ENCODE assay signal across 11 cellular contexts in the genomic region with DNA sequence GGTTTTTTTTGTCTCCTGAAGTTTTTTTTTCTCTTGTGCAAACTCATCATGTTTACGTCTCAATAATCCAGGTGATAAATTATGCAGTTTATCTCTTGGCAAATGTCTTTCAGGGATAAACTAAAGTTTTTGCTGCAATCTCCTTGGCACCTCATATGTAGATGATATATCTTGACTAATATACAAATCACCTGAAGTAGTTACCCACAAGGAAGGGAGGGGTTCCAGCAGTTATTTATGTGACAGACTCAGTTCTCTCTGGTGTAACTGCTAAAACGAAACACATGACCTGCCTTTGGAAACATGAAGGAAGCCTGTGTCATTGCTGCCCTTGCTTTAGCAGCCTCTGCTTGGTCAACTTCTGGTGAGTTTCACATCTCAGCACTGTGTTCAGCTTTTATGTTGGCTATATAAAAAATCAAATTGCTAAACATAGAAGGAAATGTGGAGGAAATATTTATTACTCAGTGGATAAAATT. TPM values are rescaled to one million over a fixed set of nuclear protein-coding genes. Genes with fewer than 3 reads are reported as not detected.
DNase-seq lines count a peak whose midpoint lies in the region; ATAC-seq and TF ChIP-seq lines count a peak whose summit lies in the region.
"Had no signal": no experiment of that assay in that cellular context is flagged by ENCODE, and none has a peak within 500 bp of the region (broad histone marks: within the 10 kb centered on the region; RNA-seq: fewer than 3 reads in every experiment).

No MANE protein-coding gene starts in this region.

- H3K4me3 ChIP-seq in BJ (ENCODE audit: low read depth, low read length) (no peak overlapping the region), upper lobe of left lung (no peak overlapping the region), BE2C (ENCODE audit: low read depth, low read length) (no peak overlapping the region)
- H3K4me3 ChIP-seq: body of pancreas had no signal

- H3K27me3 ChIP-seq in BJ (ENCODE audit: control insufficient read depth, insufficient read depth, low read length) (no peaks in the 10 kb centered on the region), upper lobe of left lung (no peaks in the 10 kb centered on the region), BE2C (no peaks in the 10 kb centered on the region)
- H3K27me3 ChIP-seq: body of pancreas had no signal

- POLR2A ChIA-PET in BJ (lab: Charles Lee): no interaction called here

- DNase-seq in BJ (ENCODE audit: low read depth) (peak; percentile 67), MV-4-11 (lab: John Stamatoyannopoulos, UW) (peak; percentile 35), epithelial cell of prostate (ENCODE audit: low read depth, low spot score) (peak; percentile 53), omental fat pad (ENCODE audit: low spot score) (no peak), upper lobe of left lung (no peak), BE2C (no peak), C1 segment of cervical spinal cord (lab: John Stamatoyannopoulos, UW) (no peak)
- DNase-seq: stimulated activated CD4-positive, alpha-beta T cell treated with anti-CD3 and anti-CD28 coated beads, Interleukin-2, amount 100 ng/mL, for 48 hours; substantia nigra had no signal

- TF ChIP-seq EP300 in upper lobe of left lung (IDR thresholded peaks at IDR 0.05): no peak

- peak overlapping the region; percentile 36 for H3K27ac ChIP-seq in epithelial cell of prostate
- no peak overlapping the region for H3K27ac ChIP-seq in upper lobe of left lung
- H3K27ac ChIP-seq: body of pancreas had no signal

- H3K9me3 ChIP-seq in upper lobe of left lung (no peaks in the 10 kb centered on the region), BE2C (no peaks in the 10 kb centered on the region)
- H3K9me3 ChIP-seq: body of pancreas had no signal

- peak; percentile 87 for ATAC-seq in omental fat pad (ENCODE audit: low FRiP score)
- ATAC-seq in GM21360 (IDR thresholded peaks at IDR 0.05; ENCODE audit: unreplicated experiment): no peak
- no peak for ATAC-seq in upper lobe of left lung (ENCODE audit: low FRiP score in 2 of 2)
- ATAC-seq: body of pancreas had no signal

- no peak for TF ChIP-seq POLR2A in upper lobe of left lung (IDR thresholded peaks at IDR 0.05)

- H3K36me3 ChIP-seq in BJ (ENCODE audit: control insufficient read depth, insufficient read depth, low read length) (no peaks in the 10 kb centered on the region), upper lobe of left lung (peaks cover 0 to 4% (median 2%) of the 10 kb centered on the region in 4 donors), BE2C (no peaks in the 10 kb centered on the region; the same call in 1 of the 2 replicates)

- no peak for TF ChIP-seq CTCF in BJ (IDR thresholded peaks at IDR 0.05; ENCODE audit: insufficient read depth, low read depth, low read length)
- no peak for TF ChIP-seq CTCF in omental fat pad (IDR thresholded peaks at IDR 0.05)
- TF ChIP-seq CTCF in upper lobe of left lung (IDR thresholded peaks at IDR 0.05): no peak
- TF ChIP-seq CTCF in BE2C (IDR thresholded peaks at IDR 0.05; ENCODE audit: low read depth, low read length): no peak

- WGBS in upper lobe of left lung, 2 donors: 51 to 68% methylated on average over 2 of the region's 2 CpGs

- CTCF ChIA-PET in BJ (lab: Yijun Ruan, JAX): interaction anchor here (0.8 to 1.5 kb wide), 2 partner anchors 13 to 305 kb away, joined by 3 read pairs; no protein-coding TSS in a partner anchor

- no peaks in the 10 kb centered on the region for H3K4me1 ChIP-seq in upper lobe of left lung
- H3K4me1 ChIP-seq in BE2C: no peaks in the 10 kb centered on the region

RNA-seq across cellular contexts. Expression of a gene that starts 39.3 kb away (rescaled TPM):
- polyA plus RNA-seq in BJ (2011; rRNA removed): 1.7 and 2.2 TPM in 2 replicates
- polyA minus RNA-seq in BJ (2011; rRNA and poly(A)+ RNA removed): 17.4 and 27.1 TPM in 2 replicates
- total RNA-seq in omental fat pad (1 to 10 TPM; 2.0 to 6.0 (median 4.8) TPM), upper lobe of left lung (10 to 100 TPM in 5 of 6 donors, 1 to 10 TPM in 1; 9.2 to 21.1 (median 14.2) TPM)
- polyA plus RNA-seq in BE2C (2012; ENCODE audit: insufficient read depth, insufficient read length, low read depth): 4.4 TPM

Comparison
In these comparisons a context has a peak if more than half of its experiments do, and no peak if none do; other contexts are left out.
1. DNase-seq: peak in BJ (single experiment), MV-4-11 (single experiment) and epithelial cell of prostate (single experiment); none in omental fat pad (single experiment), upper lobe of left lung (0 of 2), BE2C (single experiment) and C1 segment of cervical spinal cord (0 of 14).